In the genomic region with DNA sequence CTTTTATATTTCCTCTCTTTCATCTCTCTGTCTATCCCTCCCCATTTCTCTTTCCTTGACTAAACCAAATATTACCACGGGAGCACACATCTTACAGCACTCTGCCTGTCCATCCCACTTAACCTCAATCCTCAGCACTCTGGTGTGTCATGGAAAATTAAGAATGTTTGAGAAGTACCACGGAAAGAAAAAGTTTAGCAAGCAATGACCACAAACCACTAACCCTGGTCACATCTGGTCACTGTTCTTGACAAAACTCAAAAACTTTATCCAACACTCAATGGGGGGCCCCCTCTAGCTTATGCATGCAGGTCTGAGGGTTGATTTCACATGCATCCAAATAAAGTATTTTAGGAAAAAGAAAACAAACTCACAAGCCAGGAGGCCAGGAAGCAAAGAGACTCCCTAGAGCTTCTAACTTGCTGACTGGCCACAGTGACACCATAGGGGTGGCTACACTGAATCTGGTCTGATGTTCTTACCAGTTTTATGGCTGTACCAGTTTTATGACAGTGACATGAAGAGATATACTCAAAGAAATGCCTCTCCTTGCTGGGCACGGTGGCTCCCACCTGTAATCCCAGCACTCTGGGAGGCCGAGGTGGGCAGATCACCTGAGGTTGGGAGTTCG, we compare ENCODE assay signal across 18 cellular contexts.
DNase-seq lines count a peak whose midpoint lies in the region; ATAC-seq and TF ChIP-seq lines count a peak whose summit lies in the region.
"Had no signal": no experiment of that assay in that cellular context is flagged by ENCODE, and none has a peak within 500 bp of the region (broad histone marks: within the 10 kb centered on the region; RNA-seq: fewer than 3 reads in every experiment).

No MANE protein-coding gene starts in this region.

- H3K9ac ChIP-seq in adipocyte (ENCODE audit: low read length) (no peak overlapping the region), neuronal stem cell (ENCODE audit: low read depth, low read length, poor library complexity) (no peak overlapping the region)

- no peak overlapping the region for H2BK15ac ChIP-seq in neuronal stem cell (ENCODE audit: low read length)

- no peak overlapping the region for H3K4ac ChIP-seq in neuronal stem cell (ENCODE audit: low read length)

- H3K27me3 ChIP-seq in HL-60 (ENCODE audit: insufficient read depth, poor library complexity, severe bottlenecking): no peaks in the 10 kb centered on the region
- H3K27me3 ChIP-seq in adipocyte (replicated peaks; ENCODE audit: control insufficient read depth, insufficient read depth, low read length): no peaks in the 10 kb centered on the region
- no peaks in the 10 kb centered on the region for H3K27me3 ChIP-seq in neuronal stem cell (ENCODE audit: control insufficient read depth in 3 of 3, insufficient read depth in 3 of 3, low read depth in 1 of 3, low read length in 3 of 3)
- H3K27me3 ChIP-seq in ascending aorta: no peaks in the 10 kb centered on the region
- H3K27me3 ChIP-seq: spleen had no signal

- no peak overlapping the region for H2BK120ac ChIP-seq in neuronal stem cell (ENCODE audit: low read depth, low read length)

- no peak overlapping the region for H3K23ac ChIP-seq in neuronal stem cell (ENCODE audit: low read depth, low read length, poor library complexity)

- DNase-seq in SIG-M5 treated with dmso at 0.1 percent for 504 hours (lab: John Stamatoyannopoulos, UW; ENCODE audit: unreplicated experiment): peak; percentile 18
- no peak for DNase-seq in SIG-M5 (lab: John Stamatoyannopoulos, UW)
- DNase-seq in HL-60 (ENCODE audit: low read depth in 1 of 2, low spot score in 1 of 2): peak in 1 of 2 experiments; percentile 26
- peak; percentile 20 for DNase-seq in adipocyte (ENCODE audit: low read depth)
- DNase-seq in neuronal stem cell (ENCODE audit: low spot score): no peak
- no peak for DNase-seq in ascending aorta (ENCODE audit: low spot score in 2 of 2)
- no peak for DNase-seq in LoVo (ENCODE audit: low spot score)
- DNase-seq: activated naive CD4-positive, alpha-beta T cell; H7; mammary epithelial cell; NCI-H1436; NCI-H748 treated with DMSO at 0.1 percent for 48 hours; occipital lobe; spleen had no signal

- no peak overlapping the region for H2AFZ ChIP-seq in neuronal stem cell (ENCODE audit: low read length)

- peaks cover 12% of the 10 kb centered on the region for H3K4me1 ChIP-seq in adipocyte (ENCODE audit: control insufficient read depth, insufficient read depth, low read length)
- peaks cover 5 to 6% of the 10 kb centered on the region in 2 donors for H3K4me1 ChIP-seq in neuronal stem cell (ENCODE audit: control insufficient read depth in 2 of 2, insufficient read depth in 1 of 2, low read depth in 1 of 2, low read length in 2 of 2)
- no peaks in the 10 kb centered on the region for H3K4me1 ChIP-seq in ascending aorta

- H3K4me2 ChIP-seq in neuronal stem cell (ENCODE audit: insufficient read depth, low read length, poor library complexity, severe bottlenecking): no peak overlapping the region

- TF ChIP-seq CTCF in HL-60 (IDR thresholded peaks at IDR 0.05; ENCODE audit: insufficient read depth, low read length): no peak
- no peak for TF ChIP-seq CTCF in ascending aorta (IDR thresholded peaks at IDR 0.05)

- WGBS in neuronal stem cell (ENCODE audit: extremely low coverage in 2 of 2, insufficient read length in 2 of 2, insufficient replicate concordance in 1 of 2), 2 donors: no CpG with 5 or more reads among the region's 5 CpGs

- no peak overlapping the region for H4K91ac ChIP-seq in neuronal stem cell (ENCODE audit: low read depth, low read length, poor library complexity)

- ATAC-seq in GM18498 (IDR thresholded peaks at IDR 0.05; ENCODE audit: unreplicated experiment): no peak
- ATAC-seq: activated CD4-positive, CD25-positive, alpha-beta regulatory T cell treated with anti-CD3 and anti-CD28 coated beads, Interleukin-2, amount 50 U/mL, for 24 hours; esophagus mucosa had no signal

- no peak overlapping the region for H3K18ac ChIP-seq in neuronal stem cell (ENCODE audit: low read length)

- H3K79me1 ChIP-seq in neuronal stem cell (ENCODE audit: low read depth, low read length): no peaks in the 10 kb centered on the region

- H2BK12ac ChIP-seq in neuronal stem cell (ENCODE audit: low read length): no peak overlapping the region

- H3K36me3 ChIP-seq in adipocyte (ENCODE audit: control insufficient read depth, insufficient read depth, low read length, severe bottlenecking): no peaks in the 10 kb centered on the region
- no peaks in the 10 kb centered on the region for H3K36me3 ChIP-seq in neuronal stem cell (replicated peaks in 1 of 2; ENCODE audit: control insufficient read depth in 2 of 2, insufficient read depth in 2 of 2, low read length in 2 of 2)
- H3K36me3 ChIP-seq in ascending aorta: no peaks in the 10 kb centered on the region
- H3K36me3 ChIP-seq: spleen had no signal

- H4K8ac ChIP-seq in neuronal stem cell (ENCODE audit: low read depth, low read length): no peak overlapping the region

- H3K9me3 ChIP-seq in adipocyte (ENCODE audit: control insufficient read depth, low read length) (no peaks in the 10 kb centered on the region), neuronal stem cell (replicated peaks in 1 of 2; ENCODE audit: control insufficient read depth in 2 of 2, insufficient read depth in 1 of 2, low read depth in 1 of 2, low read length in 2 of 2) (no peaks in the 10 kb centered on the region), ascending aorta (no peaks in the 10 kb centered on the region)
- H3K9me3 ChIP-seq: spleen had no signal

- H3K14ac ChIP-seq in neuronal stem cell (ENCODE audit: low read length): no peak overlapping the region

- H3K27ac ChIP-seq in HL-60 (replicated peaks): peak overlapping the region; percentile 19; the same call in 1 of the 2 replicates
- H3K27ac ChIP-seq in neuronal stem cell (replicated peaks; ENCODE audit: low read length): no peak overlapping the region
- no peak overlapping the region for H3K27ac ChIP-seq in ascending aorta
- H3K27ac ChIP-seq: SK-N-MC, spleen had no signal

- peak overlapping the region; percentile 68 for H2AK5ac ChIP-seq in neuronal stem cell (ENCODE audit: low read depth, low read length)

- H3K4me3 ChIP-seq in HL-60 (replicated peaks; ENCODE audit: insufficient read depth, low read length): no peak overlapping the region
- no peak overlapping the region for H3K4me3 ChIP-seq in adipocyte (ENCODE audit: low read length)
- H3K4me3 ChIP-seq in neuronal stem cell (ENCODE audit: low read length in 2 of 2): no peak overlapping the region
- H3K4me3 ChIP-seq in ascending aorta: no peak overlapping the region
- H3K4me3 ChIP-seq: SK-N-MC, spleen had no signal

- no peak overlapping the region for H2BK5ac ChIP-seq in neuronal stem cell (ENCODE audit: low read length)

- intact Hi-C loops in ascending aorta (cut with DNase I): no loop called here

Comparison
In these comparisons a context has a peak if more than half of its experiments do, and no peak if none do; other contexts are left out.
1. DNase-seq: peak in SIG-M5 treated with dmso at 0.1 percent for 504 hours (single experiment) and adipocyte (single experiment); none in SIG-M5 (single experiment), neuronal stem cell (single experiment), ascending aorta (0 of 2) and LoVo (single experiment).